Comparison of ENCODE assay signal across 17 cellular contexts in the genomic region with DNA sequence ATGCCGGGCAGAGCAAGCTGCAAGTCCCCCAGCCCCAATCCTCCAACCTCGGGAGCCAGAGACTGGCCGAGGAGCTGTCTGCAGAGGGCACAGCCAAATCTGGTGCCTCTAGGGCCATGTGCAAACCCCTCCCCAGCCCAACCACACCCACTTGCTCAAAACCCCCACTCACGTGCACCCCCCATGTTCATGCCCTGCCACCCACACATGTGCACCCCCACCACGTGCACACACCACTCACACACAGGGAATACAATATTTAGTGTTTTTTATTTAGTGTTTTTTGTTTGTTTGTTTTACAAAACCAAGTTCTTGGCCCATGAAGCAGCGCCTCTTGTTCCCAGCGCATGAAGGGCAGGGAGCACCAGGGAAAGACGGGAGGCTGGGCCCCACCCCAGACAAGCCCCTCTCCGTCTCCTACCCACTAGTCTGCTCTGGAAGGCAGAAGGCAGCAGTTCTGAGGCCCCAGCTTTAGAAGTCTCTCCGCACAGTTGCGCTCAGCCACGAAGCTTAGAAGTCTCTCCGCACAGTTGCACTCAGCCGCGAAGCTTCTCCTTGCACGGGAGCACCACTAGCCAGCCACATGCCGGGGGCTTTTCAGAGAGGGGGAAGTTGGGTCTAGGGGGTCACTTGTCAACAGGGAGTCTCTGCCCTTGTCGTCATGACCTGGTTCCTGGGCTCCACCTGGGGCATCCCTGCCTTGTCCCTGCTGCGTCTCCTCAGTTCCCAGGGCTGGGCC.
"Had no signal": no experiment of that assay in that cellular context is flagged by ENCODE, and none has a peak within 500 bp of the region (broad histone marks: within the 10 kb centered on the region; RNA-seq: fewer than 3 reads in every experiment).

No MANE protein-coding gene starts in this region.

- DNase-seq: activated CD4-positive, alpha-beta T cell treated with anti-CD3 and anti-CD28 coated beads, Interleukin-2, amount 50 U/mL, for 1 hour; activated effector memory CD4-positive, alpha-beta T cell treated with Interleukin-2 at 50 U/mL for 16 hours; activated naive CD4-positive, alpha-beta T cell treated with anti-CD3 and anti-CD28 coated beads, Interleukin-2, amount 50 U/mL, for 16 hours; activated T-cell treated with anti-CD3 and anti-CD28 coated beads, Interleukin-2, amount 50 U/mL, for 4 hours; dorsolateral prefrontal cortex; left colon; mucosa of descending colon; naive thymus-derived CD4-positive, alpha-beta T cell; stimulated activated CD4-positive, alpha-beta T cell treated with anti-CD3 and anti-CD28 coated beads, Interleukin-12 subunit alpha, Interleukin-12 subunit beta, amount 100 ng/mL, for 4 hours; stimulated activated CD4-positive, alpha-beta T cell treated with anti-CD3 and anti-CD28 coated beads, Interleukin-2, amount 100 ng/mL, for 24 hours; T-helper 1 cell; T1000; uterus had no signal

- H3K27ac Mint-ChIP-seq: naive thymus-derived CD4-positive, alpha-beta T cell had no signal

- H3K4me1 Mint-ChIP-seq: naive thymus-derived CD4-positive, alpha-beta T cell had no signal

- H3K27me3 ChIP-seq: dorsolateral prefrontal cortex, ovary, uterus had no signal

- H3K4me3 ChIP-seq: dorsolateral prefrontal cortex, mucosa of descending colon, ovary, tibial artery, uterus had no signal

- H3K9me3 Mint-ChIP-seq: activated T-cell treated with anti-CD3 and anti-CD28 coated beads, Interleukin-2, amount 50 U/mL, for 4 hours had no signal

- H3K36me3 ChIP-seq: ovary, tibial artery, uterus had no signal

- H3K36me3 Mint-ChIP-seq: naive thymus-derived CD4-positive, alpha-beta T cell had no signal

- H3K4me1 ChIP-seq: tibial artery, uterus had no signal

- H3K4me3 Mint-ChIP-seq: activated T-cell treated with anti-CD3 and anti-CD28 coated beads, Interleukin-2, amount 50 U/mL, for 4 hours; naive thymus-derived CD4-positive, alpha-beta T cell had no signal

- H3K9me3 ChIP-seq: mucosa of descending colon, ovary, tibial artery, uterus had no signal

- H3K27ac ChIP-seq: dorsolateral prefrontal cortex, ovary, tibial artery, uterus had no signal

- ATAC-seq: activated CD4-positive, CD25-positive, alpha-beta regulatory T cell treated with anti-CD3 and anti-CD28 coated beads, Interleukin-2, amount 50 U/mL, for 24 hours; activated T-cell treated with anti-CD3 and anti-CD28 coated beads, Interleukin-2, amount 50 U/mL, for 4 hours; esophagus mucosa; left colon; mucosa of descending colon; naive thymus-derived CD4-positive, alpha-beta T cell had no signal
